17 cellular contexts compared by ENCODE assay signal in genomic region chr19:1992759-1993260, GRCh38. TPM values are rescaled to one million over a fixed set of nuclear protein-coding genes. Genes with fewer than 3 reads are reported as not detected.
DNase-seq lines count a peak whose midpoint lies in the region; ATAC-seq and TF ChIP-seq lines count a peak whose summit lies in the region.
"Had no signal": no experiment of that assay in that cellular context is flagged by ENCODE, and none has a peak within 500 bp of the region (broad histone marks: within the 10 kb centered on the region; RNA-seq: fewer than 3 reads in every experiment).

No MANE protein-coding gene starts in this region.

- CTCF ChIA-PET in PC-3 (lab: Charles Lee), result no interaction called here

- peaks cover 68% of the 10 kb centered on the region for H3K36me3 Mint-ChIP-seq in endodermal cell (ENCODE audit: low read depth)

- H3K9ac ChIP-seq in PC-3 (ENCODE audit: low read length) (no peak overlapping the region), endodermal cell (ENCODE audit: extremely low read depth, low read length, poor library complexity, severe bottlenecking) (no peak overlapping the region)
- H3K9ac ChIP-seq: BLaER1 had no signal

- intact Hi-C loops in breast epithelium (cut with DNase I; ENCODE audit: low total_unique reads), result no loop called here
- intact Hi-C loops in PC-3 (cut with micrococcal nuclease), result no loop called here
- intact Hi-C loops in prostate gland (cut with DNase I), result no loop called here

- TF ChIP-seq POLR2A in breast epithelium (IDR thresholded peaks at IDR 0.05), result no peak
- no peak for TF ChIP-seq POLR2A in prostate gland (IDR thresholded peaks at IDR 0.05)

- POLR2A ChIA-PET in PC-3 (lab: Charles Lee; ENCODE audit: unreplicated experiment), result no interaction called here

- H3K27ac ChIP-seq in breast epithelium, result no peak overlapping the region
- no peak overlapping the region for H3K27ac ChIP-seq in PC-3 (ENCODE audit: low read length)
- no peak overlapping the region for H3K27ac ChIP-seq in endodermal cell (ENCODE audit: low read depth, low read length)
- H3K27ac ChIP-seq in prostate gland, result no peak overlapping the region
- H3K27ac ChIP-seq: BLaER1, gastrocnemius medialis, neutrophil, Peyer's patch had no signal

- no peaks in the 10 kb centered on the region for H3K9me3 ChIP-seq in breast epithelium
- no peaks in the 10 kb centered on the region for H3K9me3 ChIP-seq in PC-3 (ENCODE audit: low read length)
- peaks cover 9% of the 10 kb centered on the region for H3K9me3 ChIP-seq in endodermal cell (ENCODE audit: control insufficient read depth, low read length)
- no peaks in the 10 kb centered on the region for H3K9me3 ChIP-seq in prostate gland
- H3K9me3 ChIP-seq: gastrocnemius medialis, neutrophil, Peyer's patch had no signal

- DNase-seq in T47D (ENCODE audit: low read depth in 1 of 2, low spot score in 1 of 2), result peak; percentile 63 to 76
- no peak for DNase-seq in breast epithelium (ENCODE audit: low spot score in 2 of 2)
- peak; percentile 13 for DNase-seq in PC-3
- DNase-seq in endodermal cell, result peak; percentile 90
- peak in 2 of 3 experiments; percentile 15 to 37 for DNase-seq in stimulated activated CD4-positive, alpha-beta T cell treated with anti-CD3 and anti-CD28 coated beads, TNF-alpha, amount 100 ng/mL, for 24 hours (ENCODE audit: low read depth in 3 of 3)
- no peak for DNase-seq in NCI-H128 (lab: John Stamatoyannopoulos, UW; ENCODE audit: unreplicated experiment)
- no peak for DNase-seq in prostate gland (ENCODE audit: low spot score)
- DNase-seq: effector CD4-positive, alpha-beta T cell; gastrocnemius medialis; left cardiac atrium; MM.1S had no signal

- H3K36me3 ChIP-seq in breast epithelium (peaks cover 8% of the 10 kb centered on the region), PC-3 (ENCODE audit: low read depth, low read length) (peaks cover 10% of the 10 kb centered on the region), endodermal cell (ENCODE audit: control insufficient read depth, insufficient read depth, low read length) (peaks cover 59% of the 10 kb centered on the region), prostate gland (peaks cover 6 to 14% of the 10 kb centered on the region in 2 donors)

- H3K27ac Mint-ChIP-seq in endodermal cell, result no peak overlapping the region
- H3K27ac Mint-ChIP-seq: activated T-helper 17 cell treated with anti-CD3 and anti-CD28 coated beads, Interleukin-2, amount 50 U/mL, for 72 hours; T-helper 2 cell treated with Interferon-gamma antibody and Interleukin-4, amounts not matched to agents 5 μg/mL and 100 μg/mL, for 36 hours had no signal

- no peak overlapping the region for H3K4me2 ChIP-seq in PC-3 (ENCODE audit: low read length)
- H3K4me2 ChIP-seq: BLaER1 had no signal

- H3K27me3 ChIP-seq in breast epithelium (no peaks in the 10 kb centered on the region), PC-3 (ENCODE audit: low read length) (no peaks in the 10 kb centered on the region), endodermal cell (ENCODE audit: control insufficient read depth, insufficient read depth, low read length, poor library complexity, severe bottlenecking) (no peaks in the 10 kb centered on the region), prostate gland (replicated peaks; ENCODE audit: insufficient read depth) (no peaks in the 10 kb centered on the region)
- H3K27me3 ChIP-seq: BLaER1, gastrocnemius medialis, neutrophil, Peyer's patch had no signal

- in situ Hi-C loops in T47D (cut with HindIII; ENCODE audit: low pct_unique_long_range_greater_than_20kb, low sequenced_read_pairs), result no loop called here

- BruUV-seq in PC-3 (replicated peaks; lab: Mats Ljungman, UMichigan), result no TSS peak

- ATAC-seq in PC-3 (peak; percentile 50; the same call in 1 of the 2 replicates), HG02852 (IDR thresholded peaks at IDR 0.05; ENCODE audit: unreplicated experiment) (no peak)
- ATAC-seq: activated T-helper 17 cell treated with anti-CD3 and anti-CD28 coated beads, Interleukin-2, amount 50 U/mL, for 72 hours; gastrocnemius medialis had no signal

- H3K4me3 Mint-ChIP-seq in endodermal cell, result no peak overlapping the region
- H3K4me3 Mint-ChIP-seq: activated T-helper 17 cell treated with anti-CD3 and anti-CD28 coated beads, Interleukin-2, amount 50 U/mL, for 72 hours; T-helper 2 cell treated with Interferon-gamma antibody and Interleukin-4, amounts not matched to agents 5 μg/mL and 100 μg/mL, for 36 hours had no signal

- WGBS in endodermal cell (ENCODE audit: insufficient coverage in 1 of 2, insufficient read length in 1 of 2), 2 experiments, result 85 to 95% methylated on average over 23 to 44 of the region's 44 CpGs
- 90% methylated on average over 32 of the region's 44 CpGs for WGBS in prostate gland

- peaks cover 8% of the 10 kb centered on the region for H3K9me3 Mint-ChIP-seq in endodermal cell
- H3K9me3 Mint-ChIP-seq: activated T-helper 17 cell treated with anti-CD3 and anti-CD28 coated beads, Interleukin-2, amount 50 U/mL, for 72 hours; T-helper 2 cell treated with Interferon-gamma antibody and Interleukin-4, amounts not matched to agents 5 μg/mL and 100 μg/mL, for 36 hours had no signal

- no peaks in the 10 kb centered on the region for H3K4me1 Mint-ChIP-seq in endodermal cell

- no peaks in the 10 kb centered on the region for H4K20me1 ChIP-seq in PC-3 (ENCODE audit: low read length)

- no peaks in the 10 kb centered on the region for H3F3A ChIP-seq in PC-3 (ENCODE audit: low read length, unreplicated experiment)

- no peaks in the 10 kb centered on the region for H3K9me2 ChIP-seq in PC-3 (replicated peaks; ENCODE audit: low read length)

- H3K27me3 Mint-ChIP-seq in endodermal cell (ENCODE audit: insufficient read depth), result no peaks in the 10 kb centered on the region
- H3K27me3 Mint-ChIP-seq: activated T-helper 17 cell treated with anti-CD3 and anti-CD28 coated beads, Interleukin-2, amount 50 U/mL, for 72 hours had no signal

- H3K4me3 ChIP-seq in breast epithelium (no peak overlapping the region), PC-3 (ENCODE audit: low read length) (no peak overlapping the region), endodermal cell (ENCODE audit: low read length) (no peak overlapping the region), prostate gland (no peak overlapping the region)
- H3K4me3 ChIP-seq: BLaER1, gastrocnemius medialis, Peyer's patch had no signal

- no peak for TF ChIP-seq CTCF in breast epithelium (IDR thresholded peaks at IDR 0.05)
- no peak for TF ChIP-seq CTCF in PC-3 (conservative IDR thresholded peaks at IDR 0.05; ENCODE audit: low read depth, low read length)
- no peak for TF ChIP-seq CTCF in endodermal cell (conservative IDR thresholded peaks at IDR 0.05)
- TF ChIP-seq CTCF in prostate gland (IDR thresholded peaks at IDR 0.05), result no peak

- H3K4me1 ChIP-seq in breast epithelium (no peaks in the 10 kb centered on the region), PC-3 (ENCODE audit: insufficient read depth, low read length) (no peaks in the 10 kb centered on the region), endodermal cell (ENCODE audit: control insufficient read depth, insufficient read depth, low read length) (no peaks in the 10 kb centered on the region), prostate gland (replicated peaks) (no peaks in the 10 kb centered on the region)
- H3K4me1 ChIP-seq: gastrocnemius medialis, Peyer's patch had no signal

- H2AFZ ChIP-seq in PC-3 (ENCODE audit: low read length), result no peak overlapping the region

- H3K79me2 ChIP-seq in PC-3 (ENCODE audit: low read length), result no peaks in the 10 kb centered on the region

RNA-seq across cellular contexts. Expression of gene BTBD2, which starts 22.7 kb away (rescaled TPM):
- total RNA-seq in breast epithelium (10 to 100 TPM; 52.0 to 67.2 (median 54.4) TPM), PC-3 (2014; rRNA removed) (72.0 and 94.0 TPM in 2 replicates), endodermal cell (100 to 1,000 TPM; 107 to 112 TPM), prostate gland (100 to 1,000 TPM; 116 to 136 TPM)
- polyA plus RNA-seq in endodermal cell (2013, experiment 1 of 2), result 113 TPM
- polyA plus RNA-seq in endodermal cell (2013, experiment 2 of 2), result 99.4 TPM

RNA-seq across cellular contexts. Expression of gene CSNK1G2, which starts 51.8 kb away (rescaled TPM):
- total RNA-seq in breast epithelium (10 to 100 TPM; 31.5 to 76.7 (median 68.2) TPM), PC-3 (2014; rRNA removed) (83.6 and 106 TPM in 2 replicates), endodermal cell (100 to 1,000 TPM; 111 to 112 TPM), prostate gland (100 to 1,000 TPM in 1 of 2 donors, 10 to 100 TPM in 1; 56.5 to 107 TPM)
- 107 TPM for polyA plus RNA-seq in endodermal cell (2013, experiment 1 of 2)
- polyA plus RNA-seq in endodermal cell (2013, experiment 2 of 2), result 98.1 TPM

RNA-seq across cellular contexts. Expression of gene MKNK2, which starts 58.2 kb away (rescaled TPM):
- total RNA-seq in breast epithelium, result 100 to 1,000 TPM in 1 of 3 donors, 10 to 100 TPM in 2; 94.7 to 170 (median 97.0) TPM
- total RNA-seq in PC-3 (2014; rRNA removed), result 95.4 and 96.8 TPM in 2 replicates
- total RNA-seq in endodermal cell, result 100 to 1,000 TPM; 120 to 123 TPM
- polyA plus RNA-seq in endodermal cell (2013, experiment 1 of 2), result 63.1 TPM
- 58.0 TPM for polyA plus RNA-seq in endodermal cell (2013, experiment 2 of 2)
- total RNA-seq in prostate gland, result 100 to 1,000 TPM; 141 to 189 TPM

Comparison
In these comparisons a context has a peak if more than half of its experiments do, and no peak if none do; other contexts are left out.
1. DNase-seq: peak in T47D (2 of 2), PC-3 (single experiment), endodermal cell (single experiment) and stimulated activated CD4-positive, alpha-beta T cell treated with anti-CD3 and anti-CD28 coated beads, TNF-alpha, amount 100 ng/mL, for 24 hours (2 of 3); none in breast epithelium (0 of 2), NCI-H128 (single experiment) and prostate gland (single experiment).